In the genomic region with DNA sequence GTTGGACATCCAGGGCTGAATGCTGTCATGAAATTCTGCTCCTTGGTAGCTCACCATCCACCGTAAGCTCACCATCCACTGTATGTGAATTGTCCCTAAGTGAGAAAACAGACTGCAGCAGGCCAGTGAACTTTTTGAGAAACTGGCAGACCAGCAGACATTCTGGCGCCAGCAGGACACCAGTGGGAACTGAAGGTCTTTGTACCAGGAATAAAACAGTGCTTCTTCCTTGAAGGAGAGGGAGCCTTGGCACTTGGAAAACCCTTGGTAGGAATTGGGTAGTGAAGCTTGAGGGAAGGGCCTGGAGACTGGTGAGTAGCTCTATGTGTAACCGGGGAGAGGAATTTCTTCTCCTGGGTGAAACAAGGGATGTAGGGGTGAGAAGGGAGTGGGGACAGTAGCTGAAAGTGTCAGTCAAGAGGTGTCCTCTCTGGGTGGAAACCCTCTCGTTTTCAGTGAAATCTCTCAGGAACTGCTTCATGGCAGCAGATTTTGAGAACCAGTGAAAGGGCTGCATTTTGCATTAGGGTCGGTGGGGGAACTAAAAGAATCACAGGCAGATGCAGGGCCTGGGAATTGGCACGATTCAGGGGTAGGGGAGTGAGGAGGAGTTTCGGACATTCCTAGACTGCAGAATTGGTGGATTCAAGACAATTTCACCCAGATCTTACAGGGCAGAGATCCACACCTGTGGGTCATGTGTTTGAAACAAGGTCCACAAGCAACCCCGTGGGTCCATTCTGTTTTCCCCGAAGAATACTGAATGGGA, we compare ENCODE assay signal across 9 cellular contexts.
DNase-seq lines count a peak whose midpoint lies in the region; ATAC-seq and TF ChIP-seq lines count a peak whose summit lies in the region.
"Had no signal": no experiment of that assay in that cellular context is flagged by ENCODE, and none has a peak within 500 bp of the region (broad histone marks: within the 10 kb centered on the region; RNA-seq: fewer than 3 reads in every experiment).

No MANE protein-coding gene starts in this region.

- no peak for TF ChIP-seq EP300 in transverse colon (IDR thresholded peaks at IDR 0.05; ENCODE audit: low read depth)

- peak; percentile 10 for TF ChIP-seq POLR2A in transverse colon (IDR thresholded peaks at IDR 0.05)

- no peak overlapping the region for H3K27ac Mint-ChIP-seq in mesothelial cell of epicardium

- H3K9me3 ChIP-seq in cardiac muscle cell (ENCODE audit: low read depth) (no peaks in the 10 kb centered on the region), right atrium auricular region (no peaks in the 10 kb centered on the region), transverse colon (no peaks in the 10 kb centered on the region)

- peaks cover 40% of the 10 kb centered on the region for H3K27me3 ChIP-seq in cardiac muscle cell
- no peaks in the 10 kb centered on the region for H3K27me3 ChIP-seq in right atrium auricular region
- peaks cover 29% of the 10 kb centered on the region for H3K27me3 ChIP-seq in transverse colon

- H3K9me3 Mint-ChIP-seq in mesothelial cell of epicardium, result no peaks in the 10 kb centered on the region

- H3K4me1 ChIP-seq in cardiac muscle cell (ENCODE audit: low read depth) (peaks cover 2% of the 10 kb centered on the region), right atrium auricular region (peaks cover 0 to 15% of the 10 kb centered on the region in 2 donors), transverse colon (peaks cover 16 to 38% (median 31%) of the 10 kb centered on the region in 4 donors)

- H3K36me3 Mint-ChIP-seq in mesothelial cell of epicardium, result no peaks in the 10 kb centered on the region

- no peak overlapping the region for H3K27ac ChIP-seq in cardiac muscle cell
- no peak overlapping the region for H3K27ac ChIP-seq in right atrium auricular region
- H3K27ac ChIP-seq in transverse colon, result peak overlapping the region; percentile 29 to 72 (median 64)

- H3K4me3 Mint-ChIP-seq in mesothelial cell of epicardium, result peak overlapping the region; percentile 72

- WGBS in transverse colon (ENCODE audit: low coverage in 1 of 2), 2 donors, result 44 to 53% methylated on average over 5 to 9 of the region's 9 CpGs

- H3K4me3 ChIP-seq in cardiac muscle cell, result peak overlapping the region; percentile 35
- peak overlapping the region in 1 of 2 donors; percentile 46 for H3K4me3 ChIP-seq in right atrium auricular region
- H3K4me3 ChIP-seq in astrocyte of the spinal cord (ENCODE audit: low read depth, low read length), result peak overlapping the region; percentile 41
- peak overlapping the region in 2 of 4 donors; percentile 34 to 37 for H3K4me3 ChIP-seq in transverse colon

- ATAC-seq in GM21786 (IDR thresholded peaks at IDR 0.05; ENCODE audit: unreplicated experiment), result no peak
- ATAC-seq in HG02588 (IDR thresholded peaks at IDR 0.05; ENCODE audit: unreplicated experiment), result no peak

- DNase-seq in cardiac muscle cell (ENCODE audit: low read depth in 1 of 2, low spot score in 1 of 2) (no peak), right atrium auricular region (ENCODE audit: low spot score) (no peak), astrocyte of the spinal cord (ENCODE audit: low read depth, low spot score) (no peak), mesothelial cell of epicardium (ENCODE audit: low spot score in 2 of 2, unreplicated experiment in 2 of 2) (no peak), transverse colon (no peak), GM13977 (ENCODE audit: low spot score) (no peak)
- DNase-seq: foreskin melanocyte had no signal

- TF ChIP-seq CTCF in cardiac muscle cell (IDR thresholded peaks at IDR 0.05; ENCODE audit: low read depth, low read length) (no peak), right atrium auricular region (IDR thresholded peaks at IDR 0.05) (no peak), astrocyte of the spinal cord (IDR thresholded peaks at IDR 0.05; ENCODE audit: low read depth, low read length) (no peak), mesothelial cell of epicardium (IDR thresholded peaks at IDR 0.05; ENCODE audit: unreplicated experiment) (no peak), transverse colon (IDR thresholded peaks at IDR 0.05) (peak in 1 of 5 experiments; percentile 20), GM13977 (IDR thresholded peaks at IDR 0.05; ENCODE audit: extremely low read depth, insufficient read depth, missing control alignments) (no peak)

- H3K36me3 ChIP-seq in cardiac muscle cell, result no peaks in the 10 kb centered on the region
- H3K36me3 ChIP-seq in right atrium auricular region, result no peaks in the 10 kb centered on the region
- no peaks in the 10 kb centered on the region for H3K36me3 ChIP-seq in transverse colon

- intact Hi-C loops in transverse colon (cut with DNase I; ENCODE audit: low total_unique reads), result no loop called here

- peaks cover 61% of the 10 kb centered on the region for H3K4me1 Mint-ChIP-seq in mesothelial cell of epicardium

- H3K27me3 Mint-ChIP-seq in mesothelial cell of epicardium (ENCODE audit: low read depth), result peaks cover 35% of the 10 kb centered on the region

- in situ Hi-C loops in astrocyte of the spinal cord (cut with HindIII; ENCODE audit: low sequenced_read_pairs), result no loop called here
- in situ Hi-C loops in transverse colon (cut with MboI; ENCODE audit: low pct_ligation_motif_present in 1 of 4, low pct_unique_long_range_greater_than_20kb in 1 of 4, low sequenced_read_pairs in 3 of 4), result no loop called here
- in situ Hi-C loops in GM13977 (cut with MboI; ENCODE audit: low pct_unique_long_range_greater_than_20kb, low sequenced_read_pairs, unreplicated experiment), result no loop called here

Comparison
In these comparisons a context has a peak if more than half of its experiments do, and no peak if none do; other contexts are left out.
1. H3K27ac ChIP-seq: peak in transverse colon (4 of 4); none in cardiac muscle cell (single experiment) and right atrium auricular region (0 of 2).